ENCODE assay signal across 26 cellular contexts in the genomic region with DNA sequence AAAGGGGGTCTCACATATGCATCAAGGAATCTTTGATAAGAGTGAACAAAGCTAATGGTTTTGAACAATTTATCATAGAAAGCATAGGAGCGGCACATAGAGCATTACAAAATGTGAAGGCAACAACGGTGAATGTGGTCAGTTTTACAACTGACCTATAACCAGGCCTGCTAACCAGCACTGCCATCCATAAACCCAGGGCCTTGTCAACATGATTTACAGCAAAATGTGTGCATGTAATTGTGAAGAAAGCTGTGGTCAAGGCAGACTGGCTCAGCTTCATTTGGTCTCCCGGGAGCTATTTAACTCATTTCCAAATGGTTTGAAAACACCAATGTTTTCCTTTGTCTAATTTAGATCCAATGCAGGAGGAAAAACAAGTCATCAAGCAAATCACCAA.
DNase-seq lines count a peak whose midpoint lies in the region; ATAC-seq, FAIRE-seq and TF ChIP-seq lines count a peak whose summit lies in the region.
"Had no signal": no experiment of that assay in that cellular context is flagged by ENCODE, and none has a peak within 500 bp of the region (broad histone marks: within the 10 kb centered on the region; RNA-seq: fewer than 3 reads in every experiment).

No MANE protein-coding gene starts in this region.

- H3K9me3 ChIP-seq in astrocyte (ENCODE audit: insufficient read depth, low read depth, low read length) (no peaks in the 10 kb centered on the region), OCI-LY7 (ENCODE audit: low read length) (no peaks in the 10 kb centered on the region)
- H3K9me3 ChIP-seq: BLaER1, Peyer's patch had no signal

- H3K36me3 Mint-ChIP-seq in astrocyte (ENCODE audit: low read depth, unreplicated experiment) (no peaks in the 10 kb centered on the region), nephron progenitor cell (ENCODE audit: low read depth) (no peaks in the 10 kb centered on the region)
- H3K36me3 Mint-ChIP-seq: CD4-positive, CD25-positive, alpha-beta regulatory T cell had no signal

- peaks cover 2% of the 10 kb centered on the region for H3K27me3 ChIP-seq in astrocyte (ENCODE audit: insufficient read depth, low read length)
- H3K27me3 ChIP-seq: BLaER1, Peyer's patch had no signal

- no peaks in the 10 kb centered on the region for H4K20me1 ChIP-seq in astrocyte (ENCODE audit: insufficient read depth, low read length)
- no peaks in the 10 kb centered on the region for H4K20me1 ChIP-seq in OCI-LY7 (ENCODE audit: insufficient read depth, low read length)
- H4K20me1 ChIP-seq: BLaER1 had no signal

- intact Hi-C loops in OCI-LY7 (cut with micrococcal nuclease; ENCODE audit: unreplicated experiment) = no loop called here

- H3K27ac ChIP-seq in astrocyte (ENCODE audit: low read depth, low read length) = no peak overlapping the region
- no peak overlapping the region for H3K27ac ChIP-seq in OCI-LY7 (ENCODE audit: low read depth, low read length, poor library complexity, severe bottlenecking)
- H3K27ac ChIP-seq: BLaER1, Peyer's patch had no signal

- H3K36me3 ChIP-seq in astrocyte (ENCODE audit: insufficient read depth, low read length) (no peaks in the 10 kb centered on the region), OCI-LY7 (ENCODE audit: insufficient read depth, low read length) (no peaks in the 10 kb centered on the region)
- H3K36me3 ChIP-seq: BLaER1, Peyer's patch had no signal

- POLR2A ChIA-PET in OCI-LY7 (lab: Charles Lee) = interaction anchor here (0.6 to 0.7 kb wide), 2 partner anchors 35 to 230 kb away, joined by 3 read pairs; no protein-coding TSS in a partner anchor

- ATAC-seq in HG02840 (IDR thresholded peaks at IDR 0.05; ENCODE audit: low FRiP score, unreplicated experiment) (no peak), HG03097 (IDR thresholded peaks at IDR 0.05; ENCODE audit: low FRiP score, unreplicated experiment) (no peak)

- H3K27me3 Mint-ChIP-seq in astrocyte (ENCODE audit: low read depth, unreplicated experiment) = no peaks in the 10 kb centered on the region
- peaks cover 2% of the 10 kb centered on the region for H3K27me3 Mint-ChIP-seq in nephron progenitor cell (ENCODE audit: low read depth, poor library complexity)
- H3K27me3 Mint-ChIP-seq: CD4-positive, CD25-positive, alpha-beta regulatory T cell had no signal

- H3K79me2 ChIP-seq in astrocyte (ENCODE audit: insufficient read depth, low read length) (no peaks in the 10 kb centered on the region), OCI-LY7 (ENCODE audit: insufficient read depth, low read depth, low read length) (no peaks in the 10 kb centered on the region)

- H3K4me1 Mint-ChIP-seq in astrocyte (ENCODE audit: low read depth, unreplicated experiment) (no peaks in the 10 kb centered on the region), nephron progenitor cell (peaks cover 21% of the 10 kb centered on the region)
- H3K4me1 Mint-ChIP-seq: CD4-positive, CD25-positive, alpha-beta regulatory T cell had no signal

- H3K4me2 ChIP-seq in astrocyte (ENCODE audit: low read length) (no peak overlapping the region), OCI-LY7 (ENCODE audit: low read length) (no peak overlapping the region)
- H3K4me2 ChIP-seq: BLaER1 had no signal

- TF ChIP-seq CTCF in astrocyte (IDR thresholded peaks at IDR 0.05; ENCODE audit: insufficient read depth, low read depth, low read length) = no peak
- TF ChIP-seq CTCF in nephron progenitor cell (IDR thresholded peaks at IDR 0.05) = no peak
- TF ChIP-seq CTCF in OCI-LY7 (conservative IDR thresholded peaks at IDR 0.05; ENCODE audit: low read length) = no peak

- FAIRE-seq in astrocyte (lab: Jason Lieb, UNC) = no peak
- FAIRE-seq: A204.1, GM12892, GM19239 had no signal

- H3K9me3 Mint-ChIP-seq in astrocyte (ENCODE audit: unreplicated experiment) (no peaks in the 10 kb centered on the region), nephron progenitor cell (no peaks in the 10 kb centered on the region)
- H3K9me3 Mint-ChIP-seq: H9 had no signal

- no peak overlapping the region for H3K9ac ChIP-seq in astrocyte (ENCODE audit: low read length)
- H3K9ac ChIP-seq: BLaER1 had no signal

- peaks cover 3% of the 10 kb centered on the region for H3K4me1 ChIP-seq in astrocyte (ENCODE audit: insufficient read depth, low read length)
- no peaks in the 10 kb centered on the region for H3K4me1 ChIP-seq in OCI-LY7 (ENCODE audit: insufficient read depth, low read length, poor library complexity, severe bottlenecking)
- H3K4me1 ChIP-seq: Peyer's patch had no signal

- peak; percentile 11 for DNase-seq in NOMO-1 treated with DMSO at 0.1 percent for 48 hours (lab: John Stamatoyannopoulos, UW; ENCODE audit: unreplicated experiment)
- no peak for DNase-seq in NOMO-1 (lab: John Stamatoyannopoulos, UW; ENCODE audit: unreplicated experiment in 2 of 2)
- DNase-seq in astrocyte (ENCODE audit: low read depth) = peak; percentile 35
- peak; percentile 29 for DNase-seq in nephron progenitor cell
- DNase-seq in OCI-LY7 (ENCODE audit: low spot score) = no peak
- DNase-seq: CD4-positive, CD25-positive, alpha-beta regulatory T cell; DMS153; DND-41; H9; HFFc6; Karpas-422; NCI-H1105 treated with DMSO at 0.1 percent for 48 hours; NCI-H1694; NCI-H2081 treated with DMSO at 0.1 percent for 48 hours; NCI-H524; NCI-H774; OCI-M1; Peyer's patch; SHP77 treated with DMSO at 0.1 percent for 48 hours; T-helper 1 cell had no signal

- H3K4me3 Mint-ChIP-seq in astrocyte (ENCODE audit: unreplicated experiment) = no peak overlapping the region
- H3K4me3 Mint-ChIP-seq in nephron progenitor cell = peak overlapping the region; percentile 12
- H3K4me3 Mint-ChIP-seq: CD4-positive, CD25-positive, alpha-beta regulatory T cell; H9; HFFc6 had no signal

- BruUV-seq in OCI-LY7 (replicated peaks; lab: Mats Ljungman, UMichigan) = no TSS peak

- CTCF ChIA-PET in OCI-LY7 (lab: Charles Lee; ENCODE audit: unreplicated experiment) = no interaction called here

- no peak overlapping the region for H3K4me3 ChIP-seq in astrocyte (ENCODE audit: insufficient read depth, low read depth, low read length)
- no peak overlapping the region for H3K4me3 ChIP-seq in OCI-LY7 (ENCODE audit: low read depth, low read length, poor library complexity, severe bottlenecking)
- H3K4me3 ChIP-seq: BLaER1, Peyer's patch had no signal

- no peaks in the 10 kb centered on the region for H3K9me2 ChIP-seq in OCI-LY7 (ENCODE audit: insufficient read depth, low read length)

- H3K27ac Mint-ChIP-seq in astrocyte (ENCODE audit: unreplicated experiment) (no peak overlapping the region), nephron progenitor cell (no peak overlapping the region)
- H3K27ac Mint-ChIP-seq: CD4-positive, CD25-positive, alpha-beta regulatory T cell; HFFc6 had no signal

- H2AFZ ChIP-seq in astrocyte (ENCODE audit: low read depth, low read length) = no peak overlapping the region
- no peak overlapping the region for H2AFZ ChIP-seq in OCI-LY7 (ENCODE audit: low read length)

Comparison
In these comparisons a context has a peak if more than half of its experiments do, and no peak if none do; other contexts are left out.
1. DNase-seq: peak in NOMO-1 treated with DMSO at 0.1 percent for 48 hours (single experiment), astrocyte (single experiment) and nephron progenitor cell (single experiment); none in NOMO-1 (0 of 2) and OCI-LY7 (single experiment).